ENCODE assay signal across 1 cellular context in genomic region chr9:92807757-92808725, GRCh38.
TF ChIP-seq lines count a peak whose summit lies in the region.

No MANE protein-coding gene starts in this region.

TF ChIP-seq in HepG2, 621 proteins besides CTCF, POLR2A, EP300 and RAD21:
- TF ChIP-seq ATF4 (CRISPR knock-in tag; IDR thresholded peaks at IDR 0.05) (no peak), ZFX (CRISPR knock-in tag; IDR thresholded peaks at IDR 0.05; ENCODE audit: low read depth) (no peak), ZNF275 (CRISPR knock-in tag; IDR thresholded peaks at IDR 0.05; ENCODE audit: borderline replicate concordance) (no peak)
